22 cellular contexts compared by ENCODE assay signal in genomic region chr14:51318777-51319176, GRCh38.
DNase-seq lines count a peak whose midpoint lies in the region; ATAC-seq, FAIRE-seq and TF ChIP-seq lines count a peak whose summit lies in the region.
"Had no signal": no experiment of that assay in that cellular context is flagged by ENCODE, and none has a peak within 500 bp of the region (broad histone marks: within the 10 kb centered on the region; RNA-seq: fewer than 3 reads in every experiment).

No MANE protein-coding gene starts in this region.

- no peak for TF ChIP-seq POLR2A in endothelial cell of umbilical vein (IDR thresholded peaks at IDR 0.05; ENCODE audit: low read depth, low read length)

- no peak overlapping the region for H3K9ac ChIP-seq in endothelial cell of umbilical vein (replicated peaks; ENCODE audit: extremely low read depth, insufficient read depth, low read length)

- DNase-seq in Right ventricle myocardium inferior (ENCODE audit: missing footprints), result no peak
- DNase-seq in right atrium auricular region (ENCODE audit: low spot score), result no peak
- peak; percentile 57 for DNase-seq in endothelial cell of umbilical vein (ENCODE audit: low read depth, low spot score)
- DNase-seq in myocyte (ENCODE audit: low read depth), result peak; percentile 31
- DNase-seq in nucleus accumbens (lab: John Stamatoyannopoulos, UW), result no peak
- DNase-seq in T-helper 2 cell, result no peak
- no peak for DNase-seq in NCI-H1092 (lab: John Stamatoyannopoulos, UW)
- DNase-seq: activated CD8-positive, alpha-beta T cell treated with anti-CD3 and anti-CD28 coated beads for 36 hours; activated T-cell treated with anti-CD3 and anti-CD28 coated beads, Interleukin-2, amount 50 U/mL, for 4 hours; DMS153; KG1; NCI-H1105; NK-92 treated with Interleukin-12 subunit alpha and Interleukin-12 subunit beta, amount 100 ng/mL, for 24 hours; occipital lobe; stimulated activated CD4-positive, alpha-beta T cell treated with anti-CD3 and anti-CD28 coated beads, Interleukin-4, amount 100 ng/mL, for 4 hours; stimulated activated CD8-positive, alpha-beta memory T cell treated with anti-CD3 and anti-CD28 coated beads, Interleukin-4, amount 100 ng/mL, for 48 hours; tibial artery; WERI-Rb-1 had no signal

- ATAC-seq in Right ventricle myocardium inferior (peak; percentile 55), GM19395 (IDR thresholded peaks at IDR 0.05; ENCODE audit: unreplicated experiment) (no peak)
- ATAC-seq: activated CD8-positive, alpha-beta T cell treated with anti-CD3 and anti-CD28 coated beads for 36 hours; activated naive CD4-positive, alpha-beta T cell treated with anti-CD3 and anti-CD28 coated beads, Interleukin-2, amount 50 U/mL, for 72 hours; activated T-cell treated with anti-CD3 and anti-CD28 coated beads, Interleukin-2, amount 50 U/mL, for 4 hours had no signal

- H3K4me2 ChIP-seq in endothelial cell of umbilical vein (ENCODE audit: insufficient read depth, low read length), result no peak overlapping the region

- no peak for FAIRE-seq in endothelial cell of umbilical vein (lab: Jason Lieb, UNC)
- FAIRE-seq: A204.1 had no signal

- CTCF ChIA-PET in endothelial cell of umbilical vein (lab: Charles Lee), result interaction anchor here (1.4 kb wide), 2 partner anchors 19 to 35 kb away, joined by 3 to 5 read pairs; no protein-coding TSS in a partner anchor

- no peaks in the 10 kb centered on the region for H3K9me3 ChIP-seq in right atrium auricular region
- H3K9me3 ChIP-seq in endothelial cell of umbilical vein (replicated peaks; ENCODE audit: control insufficient read depth, insufficient read depth, low read length), result no peaks in the 10 kb centered on the region
- H3K9me3 ChIP-seq: HAP-1, tibial artery had no signal

- no peaks in the 10 kb centered on the region for H3K79me2 ChIP-seq in endothelial cell of umbilical vein (ENCODE audit: control insufficient read depth, insufficient read depth, low read length)

- dilution Hi-C loops in endothelial cell of umbilical vein (cut with MboI; ENCODE audit: extremely low pct_ligation_motif_present, low sequenced_read_pairs), result no loop called here

- H3K4me1 ChIP-seq in right atrium auricular region (peaks cover 0 to 20% of the 10 kb centered on the region in 2 donors), endothelial cell of umbilical vein (ENCODE audit: control insufficient read depth, extremely low read depth, insufficient read depth, low read length) (no peaks in the 10 kb centered on the region)

- H3K27ac ChIP-seq in right atrium auricular region (peak overlapping the region in 1 of 2 donors; percentile 41), endothelial cell of umbilical vein (ENCODE audit: insufficient read depth, low read depth, low read length) (no peak overlapping the region)
- H3K27ac ChIP-seq: WERI-Rb-1 had no signal

- H4K20me1 ChIP-seq in endothelial cell of umbilical vein (replicated peaks; ENCODE audit: control insufficient read depth, extremely low read depth, insufficient read depth, low read length), result no peaks in the 10 kb centered on the region

- H3K4me3 ChIP-seq in right atrium auricular region (no peak overlapping the region), endothelial cell of umbilical vein (replicated peaks in 1 of 3; ENCODE audit: insufficient read depth in 1 of 3, low read depth in 1 of 3, low read length in 3 of 3) (no peak overlapping the region)
- H3K4me3 ChIP-seq: HAP-1, tibial artery had no signal

- no peaks in the 10 kb centered on the region for H3K36me3 ChIP-seq in right atrium auricular region
- no peaks in the 10 kb centered on the region for H3K36me3 ChIP-seq in endothelial cell of umbilical vein (ENCODE audit: control insufficient read depth in 2 of 2, extremely low read depth in 1 of 2, insufficient read depth in 2 of 2, low read length in 2 of 2)
- H3K36me3 ChIP-seq: HAP-1, tibial artery, WERI-Rb-1 had no signal

- no TSS peak for BruUV-seq in endothelial cell of umbilical vein (replicated peaks; lab: Mats Ljungman, UMichigan)

- no peaks in the 10 kb centered on the region for H3K9me1 ChIP-seq in endothelial cell of umbilical vein (replicated peaks; ENCODE audit: control insufficient read depth, extremely low read depth, insufficient read depth, low read length)

- TF ChIP-seq CTCF in right atrium auricular region (IDR thresholded peaks at IDR 0.05), result no peak
- TF ChIP-seq CTCF in endothelial cell of umbilical vein (IDR thresholded peaks at IDR 0.05; ENCODE audit: extremely low read depth in 1 of 2, insufficient read depth in 1 of 2, low read depth in 1 of 2, low read length in 2 of 2), result no peak

- H3K27me3 ChIP-seq in right atrium auricular region, result no peaks in the 10 kb centered on the region
- H3K27me3 ChIP-seq in endothelial cell of umbilical vein (ENCODE audit: control insufficient read depth in 2 of 2, insufficient read depth in 2 of 2, low read length in 2 of 2), result no peaks in the 10 kb centered on the region
- H3K27me3 ChIP-seq: tibial artery had no signal

- POLR2A ChIA-PET in endothelial cell of umbilical vein (lab: Charles Lee), result no interaction called here

- intact Hi-C loops in Right ventricle myocardium inferior (cut with DNase I) (no loop called here), endothelial cell of umbilical vein (cut with micrococcal nuclease) (no loop called here)

- H2AFZ ChIP-seq in endothelial cell of umbilical vein (ENCODE audit: low read depth, low read length), result no peak overlapping the region

TF ChIP-seq in endothelial cell of umbilical vein, 7 proteins besides CTCF, POLR2A, EP300 and RAD21:
- TF ChIP-seq MYC (IDR thresholded peaks at IDR 0.05; ENCODE audit: low read depth, low read length) (no peak), JUN (IDR thresholded peaks at IDR 0.05; ENCODE audit: borderline replicate concordance, insufficient read depth, insufficient read length, low read depth) (no peak), GATA2 (IDR thresholded peaks at IDR 0.05; ENCODE audit: insufficient read depth, insufficient read length, low read depth, low read length) (no peak), POLR2AphosphoS5 (IDR thresholded peaks at IDR 0.05; ENCODE audit: insufficient read depth, low read depth, low read length) (no peak), EZH2 (IDR thresholded peaks at IDR 0.05; ENCODE audit: borderline replicate concordance, low read depth, low read length, severe bottlenecking) (no peak), MAX (IDR thresholded peaks at IDR 0.05; ENCODE audit: insufficient read depth, insufficient read length) (no peak), FOS (IDR thresholded peaks at IDR 0.05; ENCODE audit: borderline replicate concordance, insufficient read depth, low read length) (no peak)

Comparison
In these comparisons a context has a peak if more than half of its experiments do, and no peak if none do; other contexts are left out.
1. DNase-seq: peak in endothelial cell of umbilical vein (single experiment) and myocyte (single experiment); none in Right ventricle myocardium inferior (single experiment), right atrium auricular region (single experiment), nucleus accumbens (0 of 56), T-helper 2 cell (0 of 5) and NCI-H1092 (single experiment).